In genomic region chr1:6246497-6247295, GRCh38 we compare ENCODE assay signal across 1 cellular context.
A peak's percentile ranks its signal among the peaks of the same experiment; 100 is the strongest.
TF ChIP-seq lines count a peak whose summit lies in the region.

No MANE protein-coding gene starts in this region.

TF ChIP-seq in HEK293, 187 proteins besides CTCF, POLR2A, EP300 and RAD21 (continued from another document and continues in another):
- TF ChIP-seq SP7 (tag by site-specific recombination; IDR thresholded peaks at IDR 0.05) = peak; percentile 57
- TF ChIP-seq, protein P1, sequence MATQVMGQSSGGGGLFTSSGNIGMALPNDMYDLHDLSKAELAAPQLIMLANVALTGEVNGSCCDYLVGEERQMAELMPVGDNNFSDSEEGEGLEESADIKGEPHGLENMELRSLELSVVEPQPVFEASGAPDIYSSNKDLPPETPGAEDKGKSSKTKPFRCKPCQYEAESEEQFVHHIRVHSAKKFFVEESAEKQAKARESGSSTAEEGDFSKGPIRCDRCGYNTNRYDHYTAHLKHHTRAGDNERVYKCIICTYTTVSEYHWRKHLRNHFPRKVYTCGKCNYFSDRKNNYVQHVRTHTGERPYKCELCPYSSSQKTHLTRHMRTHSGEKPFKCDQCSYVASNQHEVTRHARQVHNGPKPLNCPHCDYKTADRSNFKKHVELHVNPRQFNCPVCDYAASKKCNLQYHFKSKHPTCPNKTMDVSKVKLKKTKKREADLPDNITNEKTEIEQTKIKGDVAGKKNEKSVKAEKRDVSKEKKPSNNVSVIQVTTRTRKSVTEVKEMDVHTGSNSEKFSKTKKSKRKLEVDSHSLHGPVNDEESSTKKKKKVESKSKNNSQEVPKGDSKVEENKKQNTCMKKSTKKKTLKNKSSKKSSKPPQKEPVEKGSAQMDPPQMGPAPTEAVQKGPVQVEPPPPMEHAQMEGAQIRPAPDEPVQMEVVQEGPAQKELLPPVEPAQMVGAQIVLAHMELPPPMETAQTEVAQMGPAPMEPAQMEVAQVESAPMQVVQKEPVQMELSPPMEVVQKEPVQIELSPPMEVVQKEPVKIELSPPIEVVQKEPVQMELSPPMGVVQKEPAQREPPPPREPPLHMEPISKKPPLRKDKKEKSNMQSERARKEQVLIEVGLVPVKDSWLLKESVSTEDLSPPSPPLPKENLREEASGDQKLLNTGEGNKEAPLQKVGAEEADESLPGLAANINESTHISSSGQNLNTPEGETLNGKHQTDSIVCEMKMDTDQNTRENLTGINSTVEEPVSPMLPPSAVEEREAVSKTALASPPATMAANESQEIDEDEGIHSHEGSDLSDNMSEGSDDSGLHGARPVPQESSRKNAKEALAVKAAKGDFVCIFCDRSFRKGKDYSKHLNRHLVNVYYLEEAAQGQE (tag by site-specific recombination; IDR thresholded peaks at IDR 0.05) = 0 out of 2 replicates have a peak, but pooled peaks have one; percentile 16
- no peak for TF ChIP-seq ZNF138 (tag by site-specific recombination; IDR thresholded peaks at IDR 0.05; ENCODE audit: borderline replicate concordance)
- TF ChIP-seq ZNF600 (tag by site-specific recombination; IDR thresholded peaks at IDR 0.05) = peak; percentile 78; the same call in 1 of the 2 replicates
- no peak for TF ChIP-seq ZNF629 (tag by site-specific recombination; IDR thresholded peaks at IDR 0.05)
- TF ChIP-seq ZNF747 (tag by site-specific recombination; IDR thresholded peaks at IDR 0.05) = no peak
- TF ChIP-seq GLIS2 (tag by site-specific recombination; IDR thresholded peaks at IDR 0.05) = peak; percentile 94
- TF ChIP-seq ZBTB8A (tag by site-specific recombination; IDR thresholded peaks at IDR 0.05) = peak; percentile 25; the same call in 1 of the 2 replicates
- TF ChIP-seq ZNF354C (tag by site-specific recombination; IDR thresholded peaks at IDR 0.05; ENCODE audit: borderline replicate concordance, low read depth) = no peak
- TF ChIP-seq ZXDB (tag by site-specific recombination; IDR thresholded peaks at IDR 0.05) = 0 out of 2 replicates have a peak, but pooled peaks have one; percentile 31
- no peak for TF ChIP-seq ZBTB17 (tag by site-specific recombination; IDR thresholded peaks at IDR 0.05)
- TF ChIP-seq, protein P2, sequence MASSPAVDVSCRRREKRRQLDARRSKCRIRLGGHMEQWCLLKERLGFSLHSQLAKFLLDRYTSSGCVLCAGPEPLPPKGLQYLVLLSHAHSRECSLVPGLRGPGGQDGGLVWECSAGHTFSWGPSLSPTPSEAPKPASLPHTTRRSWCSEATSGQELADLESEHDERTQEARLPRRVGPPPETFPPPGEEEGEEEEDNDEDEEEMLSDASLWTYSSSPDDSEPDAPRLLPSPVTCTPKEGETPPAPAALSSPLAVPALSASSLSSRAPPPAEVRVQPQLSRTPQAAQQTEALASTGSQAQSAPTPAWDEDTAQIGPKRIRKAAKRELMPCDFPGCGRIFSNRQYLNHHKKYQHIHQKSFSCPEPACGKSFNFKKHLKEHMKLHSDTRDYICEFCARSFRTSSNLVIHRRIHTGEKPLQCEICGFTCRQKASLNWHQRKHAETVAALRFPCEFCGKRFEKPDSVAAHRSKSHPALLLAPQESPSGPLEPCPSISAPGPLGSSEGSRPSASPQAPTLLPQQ (tag by site-specific recombination; IDR thresholded peaks at IDR 0.05) = peak; percentile 71
- peak; percentile 86 for TF ChIP-seq ZNF654 (tag by site-specific recombination; IDR thresholded peaks at IDR 0.05; ENCODE audit: low read depth)
- TF ChIP-seq ZNF16 (tag by site-specific recombination; IDR thresholded peaks at IDR 0.05; ENCODE audit: low read depth) = no peak
- TF ChIP-seq SALL2 (tag by site-specific recombination; IDR thresholded peaks at IDR 0.05; ENCODE audit: borderline replicate concordance) = no peak
- peak; percentile 90 for TF ChIP-seq PATZ1 (tag by site-specific recombination; IDR thresholded peaks at IDR 0.05)
- TF ChIP-seq ZNF426 (tag by site-specific recombination; IDR thresholded peaks at IDR 0.05) = no peak
- peak; percentile 40; the same call in 1 of the 2 replicates for TF ChIP-seq KLF9 (tag by site-specific recombination; IDR thresholded peaks at IDR 0.05; ENCODE audit: low read depth)
- TF ChIP-seq HOXA7 (CRISPR knock-in tag; IDR thresholded peaks at IDR 0.05; ENCODE audit: borderline replicate concordance) = no peak
- TF ChIP-seq INSM2 (tag by site-specific recombination; IDR thresholded peaks at IDR 0.05) = no peak
- TF ChIP-seq, protein P3, sequence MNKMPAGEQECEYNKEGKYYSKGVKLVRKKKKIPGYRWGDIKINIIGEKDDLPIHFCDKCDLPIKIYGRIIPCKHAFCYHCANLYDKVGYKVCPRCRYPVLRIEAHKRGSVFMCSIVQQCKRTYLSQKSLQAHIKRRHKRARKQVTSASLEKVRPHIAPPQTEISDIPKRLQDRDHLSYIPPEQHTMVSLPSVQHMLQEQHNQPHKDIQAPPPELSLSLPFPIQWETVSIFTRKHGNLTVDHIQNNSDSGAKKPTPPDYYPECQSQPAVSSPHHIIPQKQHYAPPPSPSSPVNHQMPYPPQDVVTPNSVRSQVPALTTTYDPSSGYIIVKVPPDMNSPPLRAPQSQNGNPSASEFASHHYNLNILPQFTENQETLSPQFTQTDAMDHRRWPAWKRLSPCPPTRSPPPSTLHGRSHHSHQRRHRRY (tag by site-specific recombination; IDR thresholded peaks at IDR 0.05) = no peak
- peak; percentile 50; the same call in 1 of the 2 replicates for TF ChIP-seq ZSCAN30 (tag by site-specific recombination; IDR thresholded peaks at IDR 0.05)
- no peak for TF ChIP-seq ZNF398 (tag by site-specific recombination; IDR thresholded peaks at IDR 0.05)
- peak; percentile 80; the same call in 1 of the 2 replicates for TF ChIP-seq ZBTB7A (tag by site-specific recombination; IDR thresholded peaks at IDR 0.05; ENCODE audit: low read depth)
- no peak for TF ChIP-seq ZNF623 (tag by site-specific recombination; IDR thresholded peaks at IDR 0.05)
- TF ChIP-seq KLF1 (tag by site-specific recombination; IDR thresholded peaks at IDR 0.05) = peak; percentile 54; the same call in 1 of the 2 replicates
- no peak for TF ChIP-seq ZNF658 (tag by site-specific recombination; IDR thresholded peaks at IDR 0.05)
- TF ChIP-seq ZFP69B (tag by site-specific recombination; IDR thresholded peaks at IDR 0.05) = 0 out of 2 replicates have a peak, but pooled peaks have one; percentile 26
- TF ChIP-seq ZNF76 (tag by site-specific recombination; IDR thresholded peaks at IDR 0.05; ENCODE audit: borderline replicate concordance, low read depth) = no peak
- 0 out of 2 replicates have a peak, but pooled peaks have one; percentile 21 for TF ChIP-seq WT1 (tag by site-specific recombination; IDR thresholded peaks at IDR 0.05)
- TF ChIP-seq ZBTB1 (tag by site-specific recombination; IDR thresholded peaks at IDR 0.05) = no peak
- TF ChIP-seq, protein P4, sequence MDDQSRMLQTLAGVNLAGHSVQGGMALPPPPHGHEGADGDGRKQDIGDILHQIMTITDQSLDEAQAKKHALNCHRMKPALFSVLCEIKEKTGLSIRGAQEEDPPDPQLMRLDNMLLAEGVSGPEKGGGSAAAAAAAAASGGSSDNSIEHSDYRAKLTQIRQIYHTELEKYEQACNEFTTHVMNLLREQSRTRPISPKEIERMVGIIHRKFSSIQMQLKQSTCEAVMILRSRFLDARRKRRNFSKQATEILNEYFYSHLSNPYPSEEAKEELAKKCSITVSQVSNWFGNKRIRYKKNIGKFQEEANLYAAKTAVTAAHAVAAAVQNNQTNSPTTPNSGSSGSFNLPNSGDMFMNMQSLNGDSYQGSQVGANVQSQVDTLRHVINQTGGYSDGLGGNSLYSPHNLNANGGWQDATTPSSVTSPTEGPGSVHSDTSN (CRISPR knock-in tag; IDR thresholded peaks at IDR 0.05) = no peak
- TF ChIP-seq GLIS1 (tag by site-specific recombination; IDR thresholded peaks at IDR 0.05) = peak; percentile 83
- TF ChIP-seq ZNF391 (tag by site-specific recombination; IDR thresholded peaks at IDR 0.05; ENCODE audit: borderline replicate concordance, low read depth) = peak; percentile 47; the same call in 1 of the 2 replicates
- TF ChIP-seq ZNF311 (tag by site-specific recombination; IDR thresholded peaks at IDR 0.05; ENCODE audit: borderline replicate concordance) = no peak
- TF ChIP-seq ZNF23 (tag by site-specific recombination; IDR thresholded peaks at IDR 0.05; ENCODE audit: borderline replicate concordance) = no peak
- TF ChIP-seq ZNF416 (tag by site-specific recombination; IDR thresholded peaks at IDR 0.05) = no peak
- TF ChIP-seq ZNF704 (tag by site-specific recombination; IDR thresholded peaks at IDR 0.05) = no peak
- TF ChIP-seq OSR2 (tag by site-specific recombination; IDR thresholded peaks at IDR 0.05) = 0 out of 2 replicates have a peak, but pooled peaks have one; percentile 23
- TF ChIP-seq, protein P5, sequence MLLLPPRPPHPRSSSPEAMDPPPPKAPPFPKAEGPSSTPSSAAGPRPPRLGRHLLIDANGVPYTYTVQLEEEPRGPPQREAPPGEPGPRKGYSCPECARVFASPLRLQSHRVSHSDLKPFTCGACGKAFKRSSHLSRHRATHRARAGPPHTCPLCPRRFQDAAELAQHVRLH (tag by site-specific recombination; IDR thresholded peaks at IDR 0.05) = no peak
- TF ChIP-seq ZSCAN18 (tag by site-specific recombination; IDR thresholded peaks at IDR 0.05) = no peak
- no peak for TF ChIP-seq RBAK (tag by site-specific recombination; IDR thresholded peaks at IDR 0.05)
- TF ChIP-seq ZNF558 (tag by site-specific recombination; IDR thresholded peaks at IDR 0.05) = no peak
- peak; percentile 35 for TF ChIP-seq ZBTB26 (tag by site-specific recombination; optimal IDR thresholded peaks at IDR 0.05)
- TF ChIP-seq ZNF146 (tag by site-specific recombination; IDR thresholded peaks at IDR 0.05) = 0 out of 2 replicates have a peak, but pooled peaks have one; percentile 4
- peak; percentile 48; the same call in 1 of the 2 replicates for TF ChIP-seq ZNF561 (tag by site-specific recombination; IDR thresholded peaks at IDR 0.05; ENCODE audit: borderline replicate concordance)
- peak; percentile 76 for TF ChIP-seq SCRT2 (tag by site-specific recombination; IDR thresholded peaks at IDR 0.05)
